23 cellular contexts compared by ENCODE assay signal in genomic region chr21:14076143-14076806, GRCh38.
A peak's percentile ranks its signal among the peaks of the same experiment; 100 is the strongest.
DNase-seq lines count a peak whose midpoint lies in the region; ATAC-seq and TF ChIP-seq lines count a peak whose summit lies in the region.
"Had no signal": no experiment of that assay in that cellular context is flagged by ENCODE, and none has a peak within 500 bp of the region (broad histone marks: within the 10 kb centered on the region; RNA-seq: fewer than 3 reads in every experiment).

No MANE protein-coding gene starts in this region.

- no peak overlapping the region for H2BK120ac ChIP-seq in neuronal stem cell (ENCODE audit: low read depth, low read length)

- H2BK5ac ChIP-seq in neuronal stem cell (ENCODE audit: low read length): peak overlapping the region; percentile 21

- DNase-seq in GM12865 (ENCODE audit: low read depth) (peak; percentile 57), neuronal stem cell (ENCODE audit: low spot score) (no peak)
- no peak for DNase-seq in T-helper 2 cell treated with Interferon-gamma antibody and Interleukin-4, amounts not matched to agents 5 μg/mL and 100 μg/mL, for 36 hours (ENCODE audit: low spot score)
- DNase-seq: adrenal gland; dermis blood vessel endothelial cell; DMS79 treated with DMSO at 0.1 percent for 48 hours; GOT3; heart left ventricle; left ventricle myocardium inferior; NCI-H1105 treated with DMSO at 0.1 percent for 48 hours; NCI-H510A; NK-92 treated with Interleukin-12 subunit alpha and Interleukin-12 subunit beta, amount 100 ng/mL, for 24 hours; small intestine; stimulated activated CD4-positive, alpha-beta T cell treated with anti-CD3 and anti-CD28 coated beads, Interleukin-4, amount 100 ng/mL, for 1 hour; stimulated activated naive CD8-positive, alpha-beta T cell treated with anti-CD3 and anti-CD28 coated beads, Interleukin-15, amount 100 ng/mL, for 72 hours; T1000 had no signal

- H4K91ac ChIP-seq in neuronal stem cell (ENCODE audit: low read depth, low read length, poor library complexity): no peak overlapping the region

- peaks cover 17 to 18% of the 10 kb centered on the region in 2 donors for H3K9me3 ChIP-seq in neuronal stem cell (replicated peaks in 1 of 2; ENCODE audit: control insufficient read depth in 2 of 2, insufficient read depth in 1 of 2, low read depth in 1 of 2, low read length in 2 of 2)
- H3K9me3 ChIP-seq: adrenal gland, prostate gland had no signal

- no peaks in the 10 kb centered on the region for H3K27me3 Mint-ChIP-seq in T-helper 2 cell treated with Interferon-gamma antibody and Interleukin-4, amounts not matched to agents 5 μg/mL and 100 μg/mL, for 36 hours (ENCODE audit: low read depth)
- H3K27me3 Mint-ChIP-seq: stimulated activated naive CD8-positive, alpha-beta T cell treated with anti-CD3 and anti-CD28 coated beads, Interleukin-15, amount 100 ng/mL, for 72 hours had no signal

- no peak overlapping the region for H2BK15ac ChIP-seq in neuronal stem cell (ENCODE audit: low read length)

- no peaks in the 10 kb centered on the region for H3K27me3 ChIP-seq in neuronal stem cell (ENCODE audit: control insufficient read depth in 3 of 3, insufficient read depth in 3 of 3, low read depth in 1 of 3, low read length in 3 of 3)
- H3K27me3 ChIP-seq: adrenal gland, heart left ventricle, neural progenitor cell, tibial nerve had no signal

- peak overlapping the region; percentile 13 for H3K27ac Mint-ChIP-seq in T-helper 2 cell treated with Interferon-gamma antibody and Interleukin-4, amounts not matched to agents 5 μg/mL and 100 μg/mL, for 36 hours
- H3K27ac Mint-ChIP-seq: neural progenitor cell; stimulated activated naive CD8-positive, alpha-beta T cell treated with anti-CD3 and anti-CD28 coated beads, Interleukin-15, amount 100 ng/mL, for 72 hours had no signal

- H3K18ac ChIP-seq in neuronal stem cell (ENCODE audit: low read length): peak overlapping the region; percentile 46

- TF ChIP-seq CTCF in GM12865 (IDR thresholded peaks at IDR 0.05; ENCODE audit: insufficient read depth, low read depth, low read length, missing control alignments): no peak

- H3K23ac ChIP-seq in neuronal stem cell (ENCODE audit: low read depth, low read length, poor library complexity): no peak overlapping the region

- H3K9ac ChIP-seq in neuronal stem cell (ENCODE audit: low read depth, low read length, poor library complexity): no peak overlapping the region
- H3K9ac ChIP-seq: neural progenitor cell had no signal

- H3K36me3 ChIP-seq in neuronal stem cell (replicated peaks in 1 of 2; ENCODE audit: control insufficient read depth in 2 of 2, insufficient read depth in 2 of 2, low read length in 2 of 2): peaks cover 10 to 34% of the 10 kb centered on the region in 2 donors
- H3K36me3 ChIP-seq: adrenal gland, heart left ventricle, left ventricle myocardium inferior, neural progenitor cell, prostate gland had no signal

- no CpG with 5 or more reads among the region's 32 CpGs for WGBS in neuronal stem cell (ENCODE audit: extremely low coverage in 2 of 2, insufficient read length in 2 of 2, insufficient replicate concordance in 1 of 2), 2 donors

- H2BK12ac ChIP-seq in neuronal stem cell (ENCODE audit: low read length): no peak overlapping the region

- peaks cover 22% of the 10 kb centered on the region for H3K9me3 Mint-ChIP-seq in T-helper 2 cell treated with Interferon-gamma antibody and Interleukin-4, amounts not matched to agents 5 μg/mL and 100 μg/mL, for 36 hours

- H3K4ac ChIP-seq in neuronal stem cell (ENCODE audit: low read length): no peak overlapping the region

- H4K8ac ChIP-seq in neuronal stem cell (ENCODE audit: low read depth, low read length): no peak overlapping the region

- ATAC-seq in HG03469 (IDR thresholded peaks at IDR 0.05; ENCODE audit: unreplicated experiment) (peak; percentile 84), GM18517 (IDR thresholded peaks at IDR 0.05; ENCODE audit: unreplicated experiment) (no peak), HG03097 (IDR thresholded peaks at IDR 0.05; ENCODE audit: low FRiP score, unreplicated experiment) (no peak), HG02678 (IDR thresholded peaks at IDR 0.05; ENCODE audit: unreplicated experiment) (no peak)
- ATAC-seq: heart left ventricle; stimulated activated naive CD8-positive, alpha-beta T cell treated with anti-CD3 and anti-CD28 coated beads, Interleukin-15, amount 100 ng/mL, for 72 hours had no signal

- H2AK5ac ChIP-seq in neuronal stem cell (ENCODE audit: low read depth, low read length): no peak overlapping the region

- H3K14ac ChIP-seq in neuronal stem cell (ENCODE audit: low read length): peak overlapping the region; percentile 33

- H3K27ac ChIP-seq in neuronal stem cell (replicated peaks; ENCODE audit: low read length): no peak overlapping the region
- H3K27ac ChIP-seq: adrenal gland, heart left ventricle, left ventricle myocardium inferior, neural progenitor cell, prostate gland, tibial nerve had no signal

- no peak overlapping the region for H2AFZ ChIP-seq in neuronal stem cell (ENCODE audit: low read length)
- H2AFZ ChIP-seq: neural progenitor cell had no signal

- no peaks in the 10 kb centered on the region for H3K4me1 Mint-ChIP-seq in T-helper 2 cell treated with Interferon-gamma antibody and Interleukin-4, amounts not matched to agents 5 μg/mL and 100 μg/mL, for 36 hours (ENCODE audit: low read depth)
- H3K4me1 Mint-ChIP-seq: stimulated activated naive CD8-positive, alpha-beta T cell treated with anti-CD3 and anti-CD28 coated beads, Interleukin-15, amount 100 ng/mL, for 72 hours had no signal

- H3K4me3 ChIP-seq in GM12865 (ENCODE audit: low read depth, low read length): no peak overlapping the region
- no peak overlapping the region for H3K4me3 ChIP-seq in neuronal stem cell (ENCODE audit: low read length in 2 of 2)
- H3K4me3 ChIP-seq: adrenal gland, heart left ventricle, left ventricle myocardium inferior, neural progenitor cell, prostate gland, tibial nerve had no signal

- peaks cover 3% of the 10 kb centered on the region for H3K79me1 ChIP-seq in neuronal stem cell (ENCODE audit: low read depth, low read length)

- H3K4me2 ChIP-seq in neuronal stem cell (ENCODE audit: insufficient read depth, low read length, poor library complexity, severe bottlenecking): no peak overlapping the region
- H3K4me2 ChIP-seq: neural progenitor cell had no signal

- no peak overlapping the region for H3K4me3 Mint-ChIP-seq in T-helper 2 cell treated with Interferon-gamma antibody and Interleukin-4, amounts not matched to agents 5 μg/mL and 100 μg/mL, for 36 hours
- H3K4me3 Mint-ChIP-seq: neural progenitor cell; stimulated activated naive CD8-positive, alpha-beta T cell treated with anti-CD3 and anti-CD28 coated beads, Interleukin-15, amount 100 ng/mL, for 72 hours had no signal

- peaks cover 3% of the 10 kb centered on the region for H3K36me3 Mint-ChIP-seq in T-helper 2 cell treated with Interferon-gamma antibody and Interleukin-4, amounts not matched to agents 5 μg/mL and 100 μg/mL, for 36 hours (ENCODE audit: low read depth)

- H3K4me1 ChIP-seq in neuronal stem cell (ENCODE audit: control insufficient read depth in 2 of 2, insufficient read depth in 1 of 2, low read depth in 1 of 2, low read length in 2 of 2): peaks cover 7 to 10% of the 10 kb centered on the region in 2 donors
- H3K4me1 ChIP-seq: adrenal gland, heart left ventricle, left ventricle myocardium inferior, prostate gland, tibial nerve had no signal
